In the genomic region with DNA sequence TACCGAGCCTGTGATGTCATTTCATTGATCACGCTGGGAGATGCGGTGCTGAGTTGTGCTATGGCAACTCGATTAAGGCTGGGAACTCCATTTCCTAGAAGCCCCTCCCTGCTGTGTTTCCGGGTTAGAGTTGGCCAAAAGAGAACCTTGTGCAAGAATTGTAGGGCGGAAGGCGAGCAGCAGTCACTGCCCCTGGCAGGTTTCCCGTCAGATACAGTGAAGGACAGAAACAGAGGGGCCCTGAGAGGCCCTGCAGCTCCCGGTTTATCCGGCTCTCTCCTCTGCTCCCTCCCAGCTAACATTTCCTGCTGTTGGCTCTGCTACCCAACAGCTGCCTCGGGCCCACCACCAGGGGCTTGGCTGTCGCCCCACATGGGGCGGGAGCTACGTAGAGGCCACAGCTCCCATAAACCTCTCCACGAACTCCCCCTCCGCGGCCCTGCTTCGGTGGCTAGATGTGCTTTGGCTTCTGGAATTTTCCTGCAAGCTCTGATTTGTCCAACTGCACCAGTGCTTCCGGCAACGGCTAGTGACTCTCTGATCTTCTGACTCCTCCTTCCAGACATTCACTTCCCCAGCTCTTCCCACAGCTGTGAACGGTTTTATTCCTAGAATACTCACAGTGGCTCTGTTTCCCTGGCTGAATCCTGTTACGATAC, we compare ENCODE assay signal across 8 cellular contexts.
DNase-seq lines count a peak whose midpoint lies in the region; ATAC-seq and TF ChIP-seq lines count a peak whose summit lies in the region.

No MANE protein-coding gene starts in this region.

- peaks cover 13% of the 10 kb centered on the region for H3K36me3 Mint-ChIP-seq in Calu3 (ENCODE audit: insufficient read depth, unreplicated experiment)

- H3K4me3 ChIP-seq in cardiac fibroblast (replicated peaks in 1 of 2; ENCODE audit: low read depth in 2 of 2, low read length in 2 of 2) (peak overlapping the region in 1 of 2 donors; percentile 37), smooth muscle cell (peak overlapping the region; percentile 36)

- H3K9me3 Mint-ChIP-seq in Calu3 (ENCODE audit: low read depth, unreplicated experiment): no peaks in the 10 kb centered on the region

- no peaks in the 10 kb centered on the region for H4K20me1 ChIP-seq in smooth muscle cell (ENCODE audit: low read depth)

- no peaks in the 10 kb centered on the region for H3K27me3 Mint-ChIP-seq in Calu3 (ENCODE audit: unreplicated experiment)

- 24% methylated on average over 22 of the region's 22 CpGs for WGBS in smooth muscle cell (ENCODE audit: low lambda C conversion rate)

- peak overlapping the region; percentile 81 for H2AFZ ChIP-seq in smooth muscle cell (ENCODE audit: low read depth)

- CTCF ChIA-PET in Calu3 (lab: Charles Lee): interaction anchor here (0.7 to 1.2 kb wide), 7 partner anchors 9 to 466 kb away, joined by 3 to 8 read pairs (median 3); a partner anchor contains a TSS

- H3K27me3 ChIP-seq in smooth muscle cell (ENCODE audit: low read depth): no peaks in the 10 kb centered on the region

- intact Hi-C loops in Calu3 (cut with micrococcal nuclease; ENCODE audit: unreplicated experiment): loop anchor here (5.0 kb wide), 1 partner anchor 72 kb away; no protein-coding TSS in a partner anchor

- H3K79me2 ChIP-seq in smooth muscle cell (ENCODE audit: low read depth): no peaks in the 10 kb centered on the region

- H3K27ac ChIP-seq in VCaP (peak overlapping the region; percentile 85), smooth muscle cell (ENCODE audit: low read depth) (peak overlapping the region; percentile 81)

- H3K4me1 ChIP-seq in smooth muscle cell (ENCODE audit: low read depth): no peaks in the 10 kb centered on the region

- peak overlapping the region; percentile 86 for H3K27ac Mint-ChIP-seq in Calu3 (ENCODE audit: unreplicated experiment)

- no peak for ATAC-seq in GM19467 (IDR thresholded peaks at IDR 0.05; ENCODE audit: unreplicated experiment)
- ATAC-seq in GM19328 (IDR thresholded peaks at IDR 0.05; ENCODE audit: unreplicated experiment): no peak

- no peaks in the 10 kb centered on the region for H3K9me3 ChIP-seq in smooth muscle cell (replicated peaks; ENCODE audit: low read depth)

- DNase-seq in Calu3: peak; percentile 83
- peak; percentile 94 for DNase-seq in Kasumi-1 (lab: John Stamatoyannopoulos, UW)
- peak; percentile 95 to 98 for DNase-seq in cardiac fibroblast (ENCODE audit: low read depth in 2 of 2)
- peak; percentile 79 for DNase-seq in islet precursor cell
- peak; percentile 54 for DNase-seq in smooth muscle cell (lab: John Stamatoyannopoulos, UW; ENCODE audit: unreplicated experiment)

- H3K9ac ChIP-seq in smooth muscle cell (ENCODE audit: low read depth): peak overlapping the region; percentile 66

- TF ChIP-seq CTCF in Calu3 (IDR thresholded peaks at IDR 0.05; ENCODE audit: unreplicated experiment): no peak
- TF ChIP-seq CTCF in VCaP (conservative IDR thresholded peaks at IDR 0.05): 0 out of 2 replicates have a peak, but pooled peaks have one; percentile 13
- TF ChIP-seq CTCF in cardiac fibroblast (IDR thresholded peaks at IDR 0.05; ENCODE audit: low read depth, low read length): peak; percentile 17
- TF ChIP-seq CTCF in smooth muscle cell (IDR thresholded peaks at IDR 0.05; ENCODE audit: borderline replicate concordance, insufficient read depth, poor library complexity, severe bottlenecking): peak; percentile 13

- no peaks in the 10 kb centered on the region for H3K36me3 ChIP-seq in smooth muscle cell (ENCODE audit: low read depth)

- TSS peak; percentile 94 for BruUV-seq in Calu3 (replicated peaks; lab: Mats Ljungman, UMichigan)

- peak overlapping the region; percentile 80 for H3K4me2 ChIP-seq in smooth muscle cell

- H3F3A ChIP-seq in smooth muscle cell (ENCODE audit: low read depth): peaks cover 6% of the 10 kb centered on the region

- peaks cover 20% of the 10 kb centered on the region for H3K4me1 Mint-ChIP-seq in Calu3 (ENCODE audit: low read depth, unreplicated experiment)

- H3K4me3 Mint-ChIP-seq in Calu3 (ENCODE audit: low read depth, unreplicated experiment): peak overlapping the region; percentile 58
